In genomic region chr7:140518370-140519006, GRCh38 we compare ENCODE assay signal across 9 cellular contexts. TPM values are rescaled to one million over a fixed set of nuclear protein-coding genes. Genes with fewer than 3 reads are reported as not detected.
DNase-seq lines count a peak whose midpoint lies in the region; TF ChIP-seq lines count a peak whose summit lies in the region.
"Had no signal": no experiment of that assay in that cellular context is flagged by ENCODE, and none has a peak within 500 bp of the region (broad histone marks: within the 10 kb centered on the region; RNA-seq: fewer than 3 reads in every experiment).

No MANE protein-coding gene starts in this region.

- no peak for TF ChIP-seq EP300 in sigmoid colon (IDR thresholded peaks at IDR 0.05)

- no peaks in the 10 kb centered on the region for H3K9me3 ChIP-seq in adipocyte (ENCODE audit: control insufficient read depth, low read length)
- no peaks in the 10 kb centered on the region for H3K9me3 ChIP-seq in sigmoid colon

- intact Hi-C loops in sigmoid colon (cut with DNase I) = loop anchor here (1.0 to 5.0 kb wide), 2 partner anchors 41 to 135 kb away; partner anchors contain the start of gene MKRN1

- WGBS in sigmoid colon, 2 donors = 65 to 86% methylated on average over 15 of the region's 15 CpGs

- H3K27me3 ChIP-seq in H7 (ENCODE audit: control insufficient read depth, insufficient read depth, low read length) = no peaks in the 10 kb centered on the region
- no peaks in the 10 kb centered on the region for H3K27me3 ChIP-seq in adipocyte (replicated peaks; ENCODE audit: control insufficient read depth, insufficient read depth, low read length)
- H3K27me3 ChIP-seq in sigmoid colon = no peaks in the 10 kb centered on the region

- peak overlapping the region; percentile 46 for H3K9ac ChIP-seq in adipocyte (ENCODE audit: low read length)

- TF ChIP-seq POLR2A in sigmoid colon (IDR thresholded peaks at IDR 0.05) = no peak

- peak; percentile 75 for DNase-seq in H7
- DNase-seq in adipocyte (ENCODE audit: low read depth) = no peak
- DNase-seq in iPS-NIHi11 (ENCODE audit: low spot score) = peak; percentile 50
- no peak for DNase-seq in sigmoid colon
- DNase-seq in dermis blood vessel endothelial cell = no peak
- DNase-seq in occipital lobe (lab: John Stamatoyannopoulos, UW) = no peak
- DNase-seq in UCSD-AML1 (lab: John Stamatoyannopoulos, UW; ENCODE audit: unreplicated experiment) = no peak
- no peak for DNase-seq in NCI-H524 (lab: John Stamatoyannopoulos, UW)
- DNase-seq: cortex of kidney had no signal

- no peak for TF ChIP-seq CTCF in sigmoid colon (IDR thresholded peaks at IDR 0.05)

- no peaks in the 10 kb centered on the region for H3K36me3 ChIP-seq in H7 (replicated peaks; ENCODE audit: control insufficient read depth, insufficient read depth, low read length)
- no peaks in the 10 kb centered on the region for H3K36me3 ChIP-seq in adipocyte (ENCODE audit: control insufficient read depth, insufficient read depth, low read length, severe bottlenecking)
- peaks cover 0 to 4% (median 0%) of the 10 kb centered on the region in 4 donors for H3K36me3 ChIP-seq in sigmoid colon

- no peak overlapping the region for H3K4me3 ChIP-seq in H7 (ENCODE audit: insufficient read depth, low read depth, low read length)
- H3K4me3 ChIP-seq in adipocyte (ENCODE audit: low read length) = peak overlapping the region; percentile 0
- no peak overlapping the region for H3K4me3 ChIP-seq in sigmoid colon

- peak overlapping the region; percentile 55 to 78 (median 68) for H3K27ac ChIP-seq in sigmoid colon

- H3K4me1 ChIP-seq in adipocyte (ENCODE audit: control insufficient read depth, insufficient read depth, low read length) (peaks cover 18% of the 10 kb centered on the region), sigmoid colon (peaks cover 0 to 24% (median 13%) of the 10 kb centered on the region in 4 donors)

RNA-seq across cellular contexts. Expression of gene MKRN1, which starts 39.2 kb away (rescaled TPM):
- 80.5 and 108 TPM in 2 replicates for total RNA-seq in H7 (2014; rRNA removed; shearing (Covaris generic))
- total RNA-seq in sigmoid colon = 10 to 100 TPM; 63.5 to 73.7 (median 69.4) TPM
- 100 to 1,000 TPM in 2 of 3 donors, 10 to 100 TPM in 1; 83.8 to 118 (median 103) TPM for polyA plus RNA-seq in sigmoid colon
- total RNA-seq in dermis blood vessel endothelial cell = 56.7 and 72.4 TPM in 2 replicates
- total RNA-seq in occipital lobe = 89.2 TPM

Comparison
In these comparisons a context has a peak if more than half of its experiments do, and no peak if none do; other contexts are left out.
1. DNase-seq: peak in H7 (single experiment) and iPS-NIHi11 (single experiment); none in adipocyte (single experiment), sigmoid colon (single experiment), dermis blood vessel endothelial cell (single experiment), occipital lobe (single experiment), UCSD-AML1 (single experiment) and NCI-H524 (0 of 2).